In the genomic region with DNA sequence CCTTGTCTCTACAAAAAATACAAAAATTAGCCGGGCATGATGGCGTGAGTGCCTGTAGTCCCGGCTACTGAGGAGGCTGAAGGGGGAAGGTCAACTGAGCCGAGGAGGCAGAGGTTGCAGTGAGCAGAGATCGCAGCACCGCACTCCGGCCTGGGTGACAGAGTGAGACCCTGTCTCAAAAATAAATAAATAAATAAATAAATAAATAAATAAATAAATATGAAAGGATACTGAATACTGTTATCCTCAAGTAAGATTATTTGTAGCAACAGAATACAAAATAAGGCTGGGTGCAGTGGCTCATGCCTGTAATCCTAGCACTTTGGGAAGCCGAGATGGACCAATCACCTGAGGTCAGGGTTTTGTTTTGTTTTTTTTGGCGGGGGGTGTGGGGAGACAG, we compare ENCODE assay signal across 1 cellular context.
TF ChIP-seq lines count a peak whose summit lies in the region.

No MANE protein-coding gene starts in this region.

TF ChIP-seq in GM12878, 131 proteins besides CTCF, POLR2A, EP300 and RAD21:
- TF ChIP-seq, protein P1, sequence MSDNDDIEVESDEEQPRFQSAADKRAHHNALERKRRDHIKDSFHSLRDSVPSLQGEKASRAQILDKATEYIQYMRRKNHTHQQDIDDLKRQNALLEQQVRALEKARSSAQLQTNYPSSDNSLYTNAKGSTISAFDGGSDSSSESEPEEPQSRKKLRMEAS (IDR thresholded peaks at IDR 0.05; ENCODE audit: low read depth, low read length): no peak
- TF ChIP-seq, protein P2, sequence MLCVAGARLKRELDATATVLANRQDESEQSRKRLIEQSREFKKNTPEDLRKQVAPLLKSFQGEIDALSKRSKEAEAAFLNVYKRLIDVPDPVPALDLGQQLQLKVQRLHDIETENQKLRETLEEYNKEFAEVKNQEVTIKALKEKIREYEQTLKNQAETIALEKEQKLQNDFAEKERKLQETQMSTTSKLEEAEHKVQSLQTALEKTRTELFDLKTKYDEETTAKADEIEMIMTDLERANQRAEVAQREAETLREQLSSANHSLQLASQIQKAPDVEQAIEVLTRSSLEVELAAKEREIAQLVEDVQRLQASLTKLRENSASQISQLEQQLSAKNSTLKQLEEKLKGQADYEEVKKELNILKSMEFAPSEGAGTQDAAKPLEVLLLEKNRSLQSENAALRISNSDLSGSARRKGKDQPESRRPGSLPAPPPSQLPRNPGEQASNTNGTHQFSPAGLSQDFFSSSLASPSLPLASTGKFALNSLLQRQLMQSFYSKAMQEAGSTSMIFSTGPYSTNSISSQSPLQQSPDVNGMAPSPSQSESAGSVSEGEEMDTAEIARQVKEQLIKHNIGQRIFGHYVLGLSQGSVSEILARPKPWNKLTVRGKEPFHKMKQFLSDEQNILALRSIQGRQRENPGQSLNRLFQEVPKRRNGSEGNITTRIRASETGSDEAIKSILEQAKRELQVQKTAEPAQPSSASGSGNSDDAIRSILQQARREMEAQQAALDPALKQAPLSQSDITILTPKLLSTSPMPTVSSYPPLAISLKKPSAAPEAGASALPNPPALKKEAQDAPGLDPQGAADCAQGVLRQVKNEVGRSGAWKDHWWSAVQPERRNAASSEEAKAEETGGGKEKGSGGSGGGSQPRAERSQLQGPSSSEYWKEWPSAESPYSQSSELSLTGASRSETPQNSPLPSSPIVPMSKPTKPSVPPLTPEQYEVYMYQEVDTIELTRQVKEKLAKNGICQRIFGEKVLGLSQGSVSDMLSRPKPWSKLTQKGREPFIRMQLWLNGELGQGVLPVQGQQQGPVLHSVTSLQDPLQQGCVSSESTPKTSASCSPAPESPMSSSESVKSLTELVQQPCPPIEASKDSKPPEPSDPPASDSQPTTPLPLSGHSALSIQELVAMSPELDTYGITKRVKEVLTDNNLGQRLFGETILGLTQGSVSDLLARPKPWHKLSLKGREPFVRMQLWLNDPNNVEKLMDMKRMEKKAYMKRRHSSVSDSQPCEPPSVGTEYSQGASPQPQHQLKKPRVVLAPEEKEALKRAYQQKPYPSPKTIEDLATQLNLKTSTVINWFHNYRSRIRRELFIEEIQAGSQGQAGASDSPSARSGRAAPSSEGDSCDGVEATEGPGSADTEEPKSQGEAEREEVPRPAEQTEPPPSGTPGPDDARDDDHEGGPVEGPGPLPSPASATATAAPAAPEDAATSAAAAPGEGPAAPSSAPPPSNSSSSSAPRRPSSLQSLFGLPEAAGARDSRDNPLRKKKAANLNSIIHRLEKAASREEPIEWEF (IDR thresholded peaks at IDR 0.05; ENCODE audit: insufficient replicate concordance, low read depth, low read length): no peak
- no peak for TF ChIP-seq NBN (IDR thresholded peaks at IDR 0.05)
- no peak for TF ChIP-seq SMARCA5 (IDR thresholded peaks at IDR 0.05)
- TF ChIP-seq, protein P3, sequence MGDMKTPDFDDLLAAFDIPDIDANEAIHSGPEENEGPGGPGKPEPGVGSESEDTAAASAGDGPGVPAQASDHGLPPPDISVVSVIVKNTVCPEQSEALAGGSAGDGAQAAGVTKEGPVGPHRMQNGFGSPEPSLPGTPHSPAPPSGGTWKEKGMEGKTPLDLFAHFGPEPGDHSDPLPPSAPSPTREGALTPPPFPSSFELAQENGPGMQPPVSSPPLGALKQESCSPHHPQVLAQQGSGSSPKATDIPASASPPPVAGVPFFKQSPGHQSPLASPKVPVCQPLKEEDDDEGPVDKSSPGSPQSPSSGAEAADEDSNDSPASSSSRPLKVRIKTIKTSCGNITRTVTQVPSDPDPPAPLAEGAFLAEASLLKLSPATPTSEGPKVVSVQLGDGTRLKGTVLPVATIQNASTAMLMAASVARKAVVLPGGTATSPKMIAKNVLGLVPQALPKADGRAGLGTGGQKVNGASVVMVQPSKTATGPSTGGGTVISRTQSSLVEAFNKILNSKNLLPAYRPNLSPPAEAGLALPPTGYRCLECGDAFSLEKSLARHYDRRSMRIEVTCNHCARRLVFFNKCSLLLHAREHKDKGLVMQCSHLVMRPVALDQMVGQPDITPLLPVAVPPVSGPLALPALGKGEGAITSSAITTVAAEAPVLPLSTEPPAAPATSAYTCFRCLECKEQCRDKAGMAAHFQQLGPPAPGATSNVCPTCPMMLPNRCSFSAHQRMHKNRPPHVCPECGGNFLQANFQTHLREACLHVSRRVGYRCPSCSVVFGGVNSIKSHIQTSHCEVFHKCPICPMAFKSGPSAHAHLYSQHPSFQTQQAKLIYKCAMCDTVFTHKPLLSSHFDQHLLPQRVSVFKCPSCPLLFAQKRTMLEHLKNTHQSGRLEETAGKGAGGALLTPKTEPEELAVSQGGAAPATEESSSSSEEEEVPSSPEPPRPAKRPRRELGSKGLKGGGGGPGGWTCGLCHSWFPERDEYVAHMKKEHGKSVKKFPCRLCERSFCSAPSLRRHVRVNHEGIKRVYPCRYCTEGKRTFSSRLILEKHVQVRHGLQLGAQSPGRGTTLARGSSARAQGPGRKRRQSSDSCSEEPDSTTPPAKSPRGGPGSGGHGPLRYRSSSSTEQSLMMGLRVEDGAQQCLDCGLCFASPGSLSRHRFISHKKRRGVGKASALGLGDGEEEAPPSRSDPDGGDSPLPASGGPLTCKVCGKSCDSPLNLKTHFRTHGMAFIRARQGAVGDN (IDR thresholded peaks at IDR 0.05): no peak
- no peak for TF ChIP-seq TCF3 (IDR thresholded peaks at IDR 0.05; ENCODE audit: borderline replicate concordance, insufficient read depth, low read depth, low read length)
- no peak for TF ChIP-seq EGR1 (IDR thresholded peaks at IDR 0.05; ENCODE audit: borderline replicate concordance in 1 of 2, low read depth in 2 of 2, low read length in 2 of 2)
- no peak for TF ChIP-seq TAF1 (IDR thresholded peaks at IDR 0.05; ENCODE audit: borderline replicate concordance, low read depth, low read length)
